In the genomic region with DNA sequence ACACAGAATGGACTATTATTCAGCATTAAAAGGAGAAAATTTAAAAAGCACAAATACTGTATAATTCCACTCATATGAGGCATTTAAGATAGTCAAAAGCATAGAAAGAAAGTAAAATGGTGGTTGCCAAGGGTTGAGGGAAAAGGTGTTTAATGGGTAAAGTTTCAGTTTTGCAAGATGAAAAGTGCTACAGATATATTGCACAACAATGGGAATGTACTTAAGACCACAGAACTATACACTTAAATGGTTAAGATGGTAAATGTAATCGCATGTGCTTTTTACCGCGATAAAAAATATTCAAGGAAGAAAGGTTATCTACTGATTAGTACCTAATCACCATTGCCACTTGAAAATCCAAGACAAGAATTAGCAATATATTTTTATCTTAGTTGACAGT, we compare ENCODE assay signal across 1 cellular context.
TF ChIP-seq lines count a peak whose summit lies in the region.

No MANE protein-coding gene starts in this region.

TF ChIP-seq in HepG2, 621 proteins besides CTCF, POLR2A, EP300 and RAD21 (continued from another document):
- TF ChIP-seq, protein P1, sequence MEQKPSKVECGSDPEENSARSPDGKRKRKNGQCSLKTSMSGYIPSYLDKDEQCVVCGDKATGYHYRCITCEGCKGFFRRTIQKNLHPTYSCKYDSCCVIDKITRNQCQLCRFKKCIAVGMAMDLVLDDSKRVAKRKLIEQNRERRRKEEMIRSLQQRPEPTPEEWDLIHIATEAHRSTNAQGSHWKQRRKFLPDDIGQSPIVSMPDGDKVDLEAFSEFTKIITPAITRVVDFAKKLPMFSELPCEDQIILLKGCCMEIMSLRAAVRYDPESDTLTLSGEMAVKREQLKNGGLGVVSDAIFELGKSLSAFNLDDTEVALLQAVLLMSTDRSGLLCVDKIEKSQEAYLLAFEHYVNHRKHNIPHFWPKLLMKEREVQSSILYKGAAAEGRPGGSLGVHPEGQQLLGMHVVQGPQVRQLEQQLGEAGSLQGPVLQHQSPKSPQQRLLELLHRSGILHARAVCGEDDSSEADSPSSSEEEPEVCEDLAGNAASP (CRISPR knock-in tag; IDR thresholded peaks at IDR 0.05; ENCODE audit: borderline replicate concordance) = no peak
